14 cellular contexts compared by ENCODE assay signal in genomic region chrX:42739258-42739657, GRCh38. TPM values are rescaled to one million over a fixed set of nuclear protein-coding genes. Genes with fewer than 3 reads are reported as not detected.
DNase-seq lines count a peak whose midpoint lies in the region; ATAC-seq, FAIRE-seq and TF ChIP-seq lines count a peak whose summit lies in the region.
"Had no signal": no experiment of that assay in that cellular context is flagged by ENCODE, and none has a peak within 500 bp of the region (broad histone marks: within the 10 kb centered on the region; RNA-seq: fewer than 3 reads in every experiment).

No MANE protein-coding gene starts in this region.

- H4K20me1 ChIP-seq in KMS-11 (ENCODE audit: insufficient read depth) (no peaks in the 10 kb centered on the region), K562 (replicated peaks; ENCODE audit: control insufficient read depth, insufficient read depth, low read length) (no peaks in the 10 kb centered on the region)

- no peaks in the 10 kb centered on the region for H3K27me3 Mint-ChIP-seq in naive thymus-derived CD8-positive, alpha-beta T cell

- TF ChIP-seq CTCF in KMS-11 (conservative IDR thresholded peaks at IDR 0.05; ENCODE audit: low read depth, low read length) (no peak), K562 (IDR thresholded peaks at IDR 0.05 in 2 of 3, conservative IDR thresholded peaks at IDR 0.05 in 1 of 3; ENCODE audit: insufficient read depth in 2 of 3, low read depth in 1 of 3, low read length in 3 of 3) (no peak), sigmoid colon (IDR thresholded peaks at IDR 0.05) (no peak), transverse colon (IDR thresholded peaks at IDR 0.05) (no peak)

- no peak for FAIRE-seq in K562 (lab: Jason Lieb, UNC)
- FAIRE-seq: A204.1 had no signal

- no peaks in the 10 kb centered on the region for H3K79me2 ChIP-seq in KMS-11 (ENCODE audit: insufficient read depth, low read depth)
- H3K79me2 ChIP-seq in K562 (ENCODE audit: control insufficient read depth, insufficient read depth, low read length), result no peaks in the 10 kb centered on the region

- DNase-seq in NCI-H2227 (lab: John Stamatoyannopoulos, UW; ENCODE audit: unreplicated experiment) (peak; percentile 31), NCI-H2227 treated with DMSO at 0.1 percent for 48 hours (lab: John Stamatoyannopoulos, UW) (no peak), K562 (ENCODE audit: extremely low read depth in 1 of 4, low spot score in 3 of 4) (no peak), sigmoid colon (no peak), transverse colon (no peak), dedifferentiated amniotic fluid mesenchymal stem cell (ENCODE audit: extremely low spot score) (no peak)
- peak in 4 of 10 donors; percentile 9 to 59 (median 44) for DNase-seq in naive thymus-derived CD8-positive, alpha-beta T cell
- DNase-seq: lower lobe of right lung, NCI-H1436, SHP77 had no signal

- no peak overlapping the region for H3K9ac ChIP-seq in KMS-11
- H3K9ac ChIP-seq in K562 (ENCODE audit: insufficient read depth in 1 of 2, low read depth in 2 of 2, low read length in 2 of 2), result no peak overlapping the region

- peak overlapping the region; percentile 22; the same call in 1 of the 2 replicates for H2AFZ ChIP-seq in KMS-11 (ENCODE audit: low read depth)
- H2AFZ ChIP-seq in K562 (ENCODE audit: low read depth, low read length), result no peak overlapping the region

- H3K36me3 ChIP-seq in KMS-11 (ENCODE audit: insufficient read depth) (no peaks in the 10 kb centered on the region), K562 (ENCODE audit: control insufficient read depth, insufficient read depth, low read length) (no peaks in the 10 kb centered on the region), sigmoid colon (no peaks in the 10 kb centered on the region), transverse colon (no peaks in the 10 kb centered on the region)
- H3K36me3 ChIP-seq: esophagus muscularis mucosa, lower lobe of right lung, neutrophil had no signal

- POLR2A ChIA-PET in K562 (lab: Yijun Ruan, JAX), result no interaction called here
- POLR2A ChIA-PET in naive thymus-derived CD8-positive, alpha-beta T cell (lab: Charles Lee), result no interaction called here

- ATAC-seq in K562, result no peak
- peak; percentile 66 to 67 for ATAC-seq in naive thymus-derived CD8-positive, alpha-beta T cell

- 2% methylated on average over 4 of the region's 4 CpGs for WGBS in K562 (ENCODE audit: insufficient coverage, low coverage, missing lambda C conversion rate)
- WGBS in sigmoid colon, 2 donors, result 31 to 51% methylated on average over 4 of the region's 4 CpGs
- WGBS in transverse colon (ENCODE audit: low coverage in 1 of 2), 2 donors, result 57% methylated on average over 4 of the region's 4 CpGs; no CpG with 5 or more reads in 1 of the 2 donors

- H3K4me3 ChIP-seq in KMS-11 (IDR thresholded peaks at IDR 0.05; ENCODE audit: insufficient read depth, low read depth, low read length) (no peak overlapping the region), K562 (no peak overlapping the region), sigmoid colon (no peak overlapping the region), transverse colon (no peak overlapping the region)
- H3K4me3 ChIP-seq: esophagus muscularis mucosa, lower lobe of right lung had no signal

- H3K9me3 ChIP-seq in K562 (replicated peaks; ENCODE audit: control insufficient read depth, insufficient read depth, low read depth, low read length), result no peaks in the 10 kb centered on the region
- no peaks in the 10 kb centered on the region for H3K9me3 ChIP-seq in sigmoid colon
- no peaks in the 10 kb centered on the region for H3K9me3 ChIP-seq in transverse colon
- H3K9me3 ChIP-seq: esophagus muscularis mucosa, lower lobe of right lung, neutrophil had no signal

- H3K36me3 Mint-ChIP-seq in naive thymus-derived CD8-positive, alpha-beta T cell, result no peaks in the 10 kb centered on the region

- H3K27ac Mint-ChIP-seq in naive thymus-derived CD8-positive, alpha-beta T cell, result peak overlapping the region in 9 of 10 donors; percentile 55 to 94 (median 88)

- CTCF ChIA-PET in K562 (lab: Yijun Ruan, JAX; ENCODE audit: low intra/inter-chr PET ratio), result no interaction called here

- peak overlapping the region in 8 of 10 donors; percentile 19 to 83 (median 48) for H3K4me3 Mint-ChIP-seq in naive thymus-derived CD8-positive, alpha-beta T cell

- intact Hi-C loops in K562 (cut with micrococcal nuclease), result no loop called here
- intact Hi-C loops in sigmoid colon (cut with DNase I), result no loop called here
- intact Hi-C loops in transverse colon (cut with DNase I; ENCODE audit: low total_unique reads), result no loop called here

- BruUV-seq in K562 (replicated peaks; lab: Mats Ljungman, UMichigan), result no TSS peak

- H3K4me2 ChIP-seq in KMS-11 (no peak overlapping the region), K562 (ENCODE audit: insufficient read depth, low read length) (no peak overlapping the region)

- no peak overlapping the region for H3K27ac ChIP-seq in KMS-11
- no peak overlapping the region for H3K27ac ChIP-seq in K562 (ENCODE audit: extremely low read depth, low read depth, low read length)
- H3K27ac ChIP-seq in sigmoid colon, result no peak overlapping the region
- no peak overlapping the region for H3K27ac ChIP-seq in transverse colon
- H3K27ac ChIP-seq: esophagus muscularis mucosa, lower lobe of right lung, neutrophil had no signal

- no peaks in the 10 kb centered on the region for H3K9me1 ChIP-seq in K562 (ENCODE audit: control insufficient read depth, insufficient read depth, low read length)

- no peak for TF ChIP-seq EP300 in K562 (IDR thresholded peaks at IDR 0.05; ENCODE audit: low read length)
- no peak for TF ChIP-seq EP300 in sigmoid colon (IDR thresholded peaks at IDR 0.05)
- TF ChIP-seq EP300 in transverse colon (IDR thresholded peaks at IDR 0.05; ENCODE audit: low read depth), result no peak

- no peaks in the 10 kb centered on the region for H3K27me3 ChIP-seq in KMS-11 (ENCODE audit: insufficient read depth, low read depth)
- H3K27me3 ChIP-seq in K562 (ENCODE audit: control insufficient read depth in 2 of 2, insufficient read depth in 2 of 2, low read length in 2 of 2), result no peaks in the 10 kb centered on the region
- H3K27me3 ChIP-seq in sigmoid colon, result no peaks in the 10 kb centered on the region
- no peaks in the 10 kb centered on the region for H3K27me3 ChIP-seq in transverse colon
- H3K27me3 ChIP-seq: esophagus muscularis mucosa, neutrophil had no signal

- H3K4me1 ChIP-seq in KMS-11 (ENCODE audit: low read depth, poor library complexity, severe bottlenecking) (peaks cover 22% of the 10 kb centered on the region), K562 (replicated peaks in 1 of 2; ENCODE audit: control insufficient read depth in 2 of 2, insufficient read depth in 2 of 2, low read length in 2 of 2) (no peaks in the 10 kb centered on the region), sigmoid colon (no peaks in the 10 kb centered on the region), transverse colon (no peaks in the 10 kb centered on the region)
- H3K4me1 ChIP-seq: esophagus muscularis mucosa, lower lobe of right lung had no signal

- no peak for TF ChIP-seq POLR2A in K562 (conservative IDR thresholded peaks at IDR 0.05)
- TF ChIP-seq POLR2A in sigmoid colon (IDR thresholded peaks at IDR 0.05), result no peak
- TF ChIP-seq POLR2A in transverse colon (IDR thresholded peaks at IDR 0.05), result no peak

- H3K9me3 Mint-ChIP-seq in naive thymus-derived CD8-positive, alpha-beta T cell, result no peaks in the 10 kb centered on the region

- TF ChIP-seq RAD21 in K562 (CRISPR knock-in tag; conservative IDR thresholded peaks at IDR 0.05 in 1 of 2, IDR thresholded peaks at IDR 0.05 in 1 of 2), result no peak

- peaks cover 1 to 17% (median 13%) of the 10 kb centered on the region in 4 donors for H3K4me1 Mint-ChIP-seq in naive thymus-derived CD8-positive, alpha-beta T cell

- in situ Hi-C loops in K562 (cut with MboI), result no loop called here
- in situ Hi-C loops in transverse colon (cut with MboI; ENCODE audit: low pct_ligation_motif_present in 1 of 4, low pct_unique_long_range_greater_than_20kb in 1 of 4, low sequenced_read_pairs in 3 of 4), result no loop called here

TF ChIP-seq in K562, 482 proteins besides CTCF, POLR2A, EP300 and RAD21 (continues in another document):
- TF ChIP-seq SMAD4 (CRISPR knock-in tag; conservative IDR thresholded peaks at IDR 0.05) (no peak), ZNF740 (CRISPR knock-in tag; IDR thresholded peaks at IDR 0.05) (no peak), ZNF740 (tag; IDR thresholded peaks at IDR 0.05) (no peak), MTF1 (CRISPR knock-in tag; IDR thresholded peaks at IDR 0.05; ENCODE audit: borderline replicate concordance) (no peak), RFX1 (IDR thresholded peaks at IDR 0.05) (peak; percentile 77)

RNA-seq across cellular contexts. Expression of gene PPP1R2C, which starts 38.7 kb away (rescaled TPM):
- not detected in 2 replicates for total RNA-seq in K562 (2011; cell fraction: chromatin; rRNA removed; ENCODE audit: low replicate concordance)
- total RNA-seq in K562 (2011; cell fraction: nucleolus; rRNA removed), result not detected in 2 replicates
- not detected in 2 replicates for total RNA-seq in K562 (2011; cell fraction: nucleoplasm; rRNA removed)
- total RNA-seq in K562 (2014; rRNA removed), result not detected in 2 replicates
- total RNA-seq in K562 (2014; rRNA removed; fragmentation: Illumina TruSeq; extraction: Trizol), result not detected in 2 replicates
- total RNA-seq in K562 (2015; rRNA removed; fragmentation: Illumina TruSeq; extraction: Trizol), result not detected in 2 replicates
- not detected in 2 replicates for total RNA-seq in K562 (2021)
- not detected in 2 replicates for polyA plus RNA-seq in K562 (2011; rRNA removed)
- polyA plus RNA-seq in K562 (2011; cell fraction: cytosol; rRNA removed), result not detected in 2 replicates
- polyA plus RNA-seq in K562 (2011; cell fraction: nucleus; rRNA removed), result not detected in 2 replicates
- polyA plus RNA-seq in K562 (2012), result not detected in 2 replicates
- not detected in 2 replicates for polyA plus RNA-seq in K562 (2014; fragmentation: Illumina TruSeq; extraction: Trizol)
- not detected for polyA plus RNA-seq in K562 (2014; fragmentation: Nextera tagmentation; extraction: Ambion mirVana)
- not detected in 2 replicates for polyA plus RNA-seq in K562 (2014; rRNA removed)
- not detected in 2 replicates for polyA minus RNA-seq in K562 (2011; rRNA and poly(A)+ RNA removed)
- polyA minus RNA-seq in K562 (2011; cell fraction: cytosol; rRNA and poly(A)+ RNA removed), result not detected in 2 replicates
- polyA minus RNA-seq in K562 (2011; cell fraction: nucleus; rRNA and poly(A)+ RNA removed), result not detected in 2 replicates
- not detected for total RNA-seq in naive thymus-derived CD8-positive, alpha-beta T cell
- 1 to 10 TPM in 2 of 3 donors, under 1 TPM in 1; 0.41 to 2.3 (median 2.3) TPM for polyA plus RNA-seq in naive thymus-derived CD8-positive, alpha-beta T cell
- total RNA-seq in sigmoid colon, result not detected
- not detected for polyA plus RNA-seq in sigmoid colon
- total RNA-seq in transverse colon, result not detected
- total RNA-seq: esophagus muscularis mucosa, lower lobe of right lung had no signal
